ENCODE assay signal across 2 cellular contexts in the genomic region with DNA sequence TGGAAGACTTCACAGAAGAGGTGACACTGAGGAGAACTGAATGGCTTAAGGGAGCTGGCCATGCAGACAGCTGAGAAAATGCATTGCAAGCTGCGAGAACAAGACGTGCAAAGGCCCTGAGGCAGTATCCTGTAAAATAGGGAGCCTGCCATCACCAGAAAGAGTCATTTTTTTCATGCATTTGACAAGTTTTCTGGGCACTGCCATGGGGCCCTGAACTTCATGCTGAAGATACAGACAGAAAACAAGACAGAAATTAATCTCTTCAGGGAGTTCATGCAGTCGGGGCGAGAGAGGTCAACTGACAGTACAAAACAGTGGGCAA.
TF ChIP-seq lines count a peak whose summit lies in the region.

No MANE protein-coding gene starts in this region.

TF ChIP-seq in HepG2, 621 proteins besides CTCF, POLR2A, EP300 and RAD21:
- TF ChIP-seq ZNF3 (CRISPR knock-in tag; IDR thresholded peaks at IDR 0.05): no peak
- no peak for TF ChIP-seq AFF4 (CRISPR knock-in tag; IDR thresholded peaks at IDR 0.05)
- TF ChIP-seq FOXO1 (CRISPR knock-in tag; IDR thresholded peaks at IDR 0.05): no peak
- TF ChIP-seq ZMYM3 (CRISPR knock-in tag; IDR thresholded peaks at IDR 0.05): 0 out of 2 replicates have a peak, but pooled peaks have one; percentile 24
TF ChIP-seq in HepG2: peak in this region for 1.

TF ChIP-seq in H1, 55 proteins besides CTCF, POLR2A, EP300 and RAD21:
- TF ChIP-seq CREB1 (IDR thresholded peaks at IDR 0.05): no peak
- TF ChIP-seq KDM1A (IDR thresholded peaks at IDR 0.05; ENCODE audit: borderline replicate concordance, low read length): peak; percentile 59; the same call in 1 of the 2 replicates
- no peak for TF ChIP-seq RXRA (IDR thresholded peaks at IDR 0.05; ENCODE audit: insufficient read depth, low read depth, low read length)
- no peak for TF ChIP-seq TEAD4 (IDR thresholded peaks at IDR 0.05; ENCODE audit: low read depth, low read length)
- TF ChIP-seq EGR1 (IDR thresholded peaks at IDR 0.05; ENCODE audit: borderline replicate concordance, low read depth, low read length): no peak
- TF ChIP-seq ASH2L (IDR thresholded peaks at IDR 0.05; ENCODE audit: low read length): no peak
